Comparison of ENCODE assay signal across 1 cellular context in the genomic region with DNA sequence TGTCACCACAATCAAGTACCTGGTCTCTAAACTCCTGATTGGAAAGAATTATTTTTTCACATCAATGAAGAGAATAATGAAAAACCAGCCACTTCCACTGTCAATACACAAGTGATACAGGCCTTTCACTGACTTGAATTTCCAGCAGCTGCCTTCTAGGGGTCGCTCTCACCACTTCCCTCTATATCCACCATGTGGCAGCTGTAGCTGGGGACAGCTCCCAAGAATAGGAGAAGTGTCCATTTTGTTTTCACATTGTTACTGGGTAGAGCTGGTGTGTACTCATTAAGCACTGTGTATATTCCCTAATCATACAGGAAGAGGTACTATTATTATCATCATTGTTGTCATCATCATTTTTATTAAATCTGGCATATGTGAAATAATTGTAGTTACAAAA.
TF ChIP-seq lines count a peak whose summit lies in the region.

No MANE protein-coding gene starts in this region.

TF ChIP-seq in SK-N-SH treated with all-trans-retinoic acid at 6 μM for 48 hours, 23 proteins besides CTCF, POLR2A, EP300 and RAD21 (continued from another document):
- TF ChIP-seq PPARA (CRISPR knock-in tag; IDR thresholded peaks at IDR 0.05; ENCODE audit: borderline replicate concordance), result no peak
- no peak for TF ChIP-seq ZNF565 (CRISPR knock-in tag; conservative IDR thresholded peaks at IDR 0.05; ENCODE audit: low read depth)
- TF ChIP-seq RARB (CRISPR knock-in tag; IDR thresholded peaks at IDR 0.05), result no peak
- TF ChIP-seq TOX (CRISPR knock-in tag; IDR thresholded peaks at IDR 0.05; ENCODE audit: borderline replicate concordance), result no peak
- TF ChIP-seq ISL1 (CRISPR knock-in tag; IDR thresholded peaks at IDR 0.05), result no peak
